23 cellular contexts compared by ENCODE assay signal in genomic region chr1:64308856-64309255, GRCh38.
DNase-seq lines count a peak whose midpoint lies in the region; ATAC-seq, FAIRE-seq and TF ChIP-seq lines count a peak whose summit lies in the region.
"Had no signal": no experiment of that assay in that cellular context is flagged by ENCODE, and none has a peak within 500 bp of the region (broad histone marks: within the 10 kb centered on the region; RNA-seq: fewer than 3 reads in every experiment).

No MANE protein-coding gene starts in this region.

- peak; percentile 22 for DNase-seq in NCI-H748 (lab: John Stamatoyannopoulos, UW; ENCODE audit: unreplicated experiment)
- DNase-seq in NCI-H748 treated with DMSO at 0.1 percent for 48 hours (lab: John Stamatoyannopoulos, UW), result no peak
- DNase-seq in bronchial epithelial cell (ENCODE audit: low read depth), result peak; percentile 96
- DNase-seq in foreskin keratinocyte, result peak; percentile 66 to 84
- no peak for DNase-seq in NCI-H2227 (lab: John Stamatoyannopoulos, UW; ENCODE audit: unreplicated experiment)
- DNase-seq in aorta, result no peak
- DNase-seq in NCI-H187 (lab: John Stamatoyannopoulos, UW), result no peak
- DNase-seq in NCI-H226, result no peak
- DNase-seq: activated CD4-positive, alpha-beta T cell treated with anti-CD3 and anti-CD28 coated beads for 1 hour; activated CD8-positive, alpha-beta memory T cell treated with anti-CD3 and anti-CD28 coated beads for 24 hours; activated T-cell treated with anti-CD3 and anti-CD28 coated beads, Interleukin-2, amount 50 U/mL, for 48 hours; effector memory CD8-positive, alpha-beta T cell; immature natural killer cell; left ventricle myocardium superior; MG63; NCI-H1694 treated with DMSO at 0.1 percent for 48 hours; NCI-H2227 treated with DMSO at 0.1 percent for 48 hours; NK-92 treated with Interleukin-12 subunit alpha and Interleukin-12 subunit beta, amount 100 ng/mL, for 24 hours; stimulated activated CD4-positive, alpha-beta T cell treated with anti-CD3 and anti-CD28 coated beads, Interleukin-4, amount 100 ng/mL, for 24 hours; stomach; T-helper 9 cell; upper lobe of right lung had no signal

- H3K36me3 ChIP-seq in bronchial epithelial cell (ENCODE audit: control insufficient read depth, insufficient read depth, low read length) (no peaks in the 10 kb centered on the region), aorta (ENCODE audit: control insufficient read depth in 1 of 2, insufficient read depth in 2 of 2, low read length in 1 of 2) (no peaks in the 10 kb centered on the region)
- H3K36me3 ChIP-seq: ascending aorta, MG63, stomach, upper lobe of right lung had no signal

- intact Hi-C loops in aorta (cut with DNase I), result no loop called here

- H3K4me1 ChIP-seq in foreskin keratinocyte, result peaks cover 4% of the 10 kb centered on the region
- no peaks in the 10 kb centered on the region for H3K4me1 ChIP-seq in aorta (ENCODE audit: control insufficient read depth in 1 of 2, insufficient read depth in 2 of 2, low read length in 2 of 2)
- H3K4me1 ChIP-seq: ascending aorta, stomach, upper lobe of right lung had no signal

- ATAC-seq in foreskin keratinocyte (peak; percentile 92), aorta (ENCODE audit: low FRiP score) (no peak)
- ATAC-seq: effector memory CD8-positive, alpha-beta T cell; left ventricle myocardium superior; upper lobe of right lung had no signal

- H3K27ac ChIP-seq in foreskin keratinocyte (no peak overlapping the region), aorta (ENCODE audit: low read depth in 1 of 2, low read length in 2 of 2) (no peak overlapping the region)
- H3K27ac ChIP-seq: ascending aorta, stomach, upper lobe of right lung had no signal

- H3K9me3 ChIP-seq in aorta (ENCODE audit: control insufficient read depth, low read length), result no peaks in the 10 kb centered on the region
- H3K9me3 ChIP-seq: ascending aorta, MG63, stomach, upper lobe of right lung had no signal

- H3K4me3 ChIP-seq in bronchial epithelial cell (ENCODE audit: low read depth, low read length) (no peak overlapping the region), aorta (ENCODE audit: low read length in 2 of 2) (no peak overlapping the region)
- H3K4me3 ChIP-seq: ascending aorta, MG63, stomach, upper lobe of right lung had no signal

- H3K27me3 ChIP-seq in bronchial epithelial cell (ENCODE audit: control insufficient read depth, insufficient read depth, low read length) (no peaks in the 10 kb centered on the region), foreskin keratinocyte (no peaks in the 10 kb centered on the region), aorta (ENCODE audit: control insufficient read depth in 1 of 2, insufficient read depth in 2 of 2, low read length in 1 of 2) (no peaks in the 10 kb centered on the region)
- H3K27me3 ChIP-seq: ascending aorta, MG63, stomach, upper lobe of right lung had no signal

- TF ChIP-seq CTCF in bronchial epithelial cell (IDR thresholded peaks at IDR 0.05; ENCODE audit: insufficient read depth, low read length, severe bottlenecking) (no peak), foreskin keratinocyte (conservative IDR thresholded peaks at IDR 0.05) (no peak)

- 62 to 64% methylated on average over 5 of the region's 5 CpGs for WGBS in aorta, 2 donors

- peak; percentile 13 for FAIRE-seq in bronchial epithelial cell (lab: Jason Lieb, UNC)

Comparison
In these comparisons a context has a peak if more than half of its experiments do, and no peak if none do; other contexts are left out.
1. DNase-seq: peak in NCI-H748 (single experiment), bronchial epithelial cell (single experiment) and foreskin keratinocyte (2 of 2); none in NCI-H748 treated with DMSO at 0.1 percent for 48 hours (single experiment), NCI-H2227 (single experiment), aorta (0 of 2), NCI-H187 (0 of 2) and NCI-H226 (single experiment).